Comparison of ENCODE assay signal across 15 cellular contexts in the genomic region with DNA sequence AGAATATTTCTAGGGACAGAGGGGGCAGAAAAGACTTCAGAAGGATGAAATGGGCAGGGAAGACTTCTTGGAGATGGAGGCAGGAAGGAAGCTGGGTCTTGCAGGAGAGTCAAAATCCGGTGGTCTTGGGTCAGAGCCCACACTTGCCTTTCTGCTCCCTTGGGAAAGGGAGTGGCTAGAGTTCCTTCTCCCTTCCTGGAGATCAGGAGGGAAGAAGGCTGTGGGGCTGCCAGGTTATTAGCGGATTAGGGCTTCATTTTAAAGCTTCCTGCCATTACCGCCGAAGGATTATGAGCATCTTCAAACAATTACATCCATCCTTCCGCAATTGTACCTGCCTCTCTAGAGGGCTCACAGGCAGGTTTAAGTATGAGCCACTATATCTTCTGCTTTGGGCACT.
"Had no signal": no experiment of that assay in that cellular context is flagged by ENCODE, and none has a peak within 500 bp of the region (broad histone marks: within the 10 kb centered on the region; RNA-seq: fewer than 3 reads in every experiment).

No MANE protein-coding gene starts in this region.

- ATAC-seq: activated CD4-positive, CD25-positive, alpha-beta regulatory T cell treated with anti-CD3 and anti-CD28 coated beads, Interleukin-2, amount 50 U/mL, for 24 hours; activated naive CD4-positive, alpha-beta T cell treated with anti-CD3 and anti-CD28 coated beads, Interleukin-2, amount 50 U/mL, for 72 hours; activated T-cell treated with anti-CD3 and anti-CD28 coated beads, Interleukin-2, amount 50 U/mL, for 4 hours; foreskin keratinocyte had no signal

- H3K36me3 Mint-ChIP-seq: activated CD4-positive, alpha-beta memory T cell treated with anti-CD3 and anti-CD28 coated beads for 36 hours; activated naive CD4-positive, alpha-beta T cell treated with anti-CD3 and anti-CD28 coated beads, Interleukin-2, amount 50 U/mL, for 72 hours; naive B cell had no signal

- H3K4me3 ChIP-seq: breast epithelium, prostate gland, suprapubic skin had no signal

- H3K36me3 ChIP-seq: breast epithelium, neutrophil, prostate gland, suprapubic skin had no signal

- H3K9me3 Mint-ChIP-seq: activated CD4-positive, alpha-beta memory T cell treated with anti-CD3 and anti-CD28 coated beads for 36 hours; activated naive CD4-positive, alpha-beta T cell treated with anti-CD3 and anti-CD28 coated beads, Interleukin-2, amount 50 U/mL, for 72 hours; activated T-cell treated with anti-CD3 and anti-CD28 coated beads, Interleukin-2, amount 50 U/mL, for 4 hours; naive B cell had no signal

- H3K27me3 ChIP-seq: breast epithelium, suprapubic skin had no signal

- DNase-seq: activated CD4-positive, alpha-beta memory T cell treated with anti-CD3 and anti-CD28 coated beads for 36 hours; activated effector memory CD4-positive, alpha-beta T cell treated with anti-CD3 and anti-CD28 coated beads, Interleukin-2, amount 50 U/mL, for 16 hours; activated T-cell treated with anti-CD3 and anti-CD28 coated beads, Interleukin-2, amount 50 U/mL, for 4 hours; amniotic stem cell; foreskin keratinocyte; midbrain; naive B cell; stimulated activated CD4-positive, alpha-beta T cell treated with anti-CD3 and anti-CD28 coated beads, Interleukin-2, amount 100 ng/mL, for 48 hours; stimulated activated naive CD4-positive, alpha-beta T cell treated with Interleukin-2 at 50 U/mL for 16 hours had no signal

- H3K4me1 ChIP-seq: foreskin keratinocyte had no signal

- H3K4me3 Mint-ChIP-seq: activated CD4-positive, alpha-beta memory T cell treated with anti-CD3 and anti-CD28 coated beads for 36 hours; activated T-cell treated with anti-CD3 and anti-CD28 coated beads, Interleukin-2, amount 50 U/mL, for 4 hours had no signal

- H3K9me3 ChIP-seq: breast epithelium, neutrophil, prostate gland, suprapubic skin had no signal

- H3K27ac ChIP-seq: foreskin keratinocyte, neutrophil, prostate gland, suprapubic skin had no signal

- H3K27ac Mint-ChIP-seq: activated CD4-positive, alpha-beta memory T cell treated with anti-CD3 and anti-CD28 coated beads for 36 hours; activated naive CD4-positive, alpha-beta T cell treated with anti-CD3 and anti-CD28 coated beads, Interleukin-2, amount 50 U/mL, for 72 hours had no signal
